ENCODE assay signal across 1 cellular context in the genomic region with DNA sequence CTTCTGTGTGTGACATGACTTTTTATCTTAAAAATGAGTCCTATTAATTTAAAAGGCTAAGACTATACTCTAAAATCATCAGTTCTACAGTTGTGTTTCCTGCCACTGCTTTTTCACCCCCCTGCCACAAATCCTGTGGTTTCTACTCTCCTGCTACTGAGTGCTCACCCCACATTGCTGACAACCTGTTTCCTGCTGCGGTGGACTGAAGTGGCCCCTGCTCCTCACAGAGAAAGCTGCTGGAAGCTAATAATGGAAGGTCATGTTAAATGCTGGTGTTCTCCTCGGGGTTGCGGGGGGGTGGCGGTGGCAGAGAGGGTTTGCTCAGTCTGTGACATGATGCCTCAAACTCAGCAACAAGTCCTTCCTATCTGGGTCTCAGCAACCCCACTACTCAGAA.
TF ChIP-seq lines count a peak whose summit lies in the region.

No MANE protein-coding gene starts in this region.

TF ChIP-seq in GM12878, 131 proteins besides CTCF, POLR2A, EP300 and RAD21 (continued from another document and continues in another):
- TF ChIP-seq, protein P1, sequence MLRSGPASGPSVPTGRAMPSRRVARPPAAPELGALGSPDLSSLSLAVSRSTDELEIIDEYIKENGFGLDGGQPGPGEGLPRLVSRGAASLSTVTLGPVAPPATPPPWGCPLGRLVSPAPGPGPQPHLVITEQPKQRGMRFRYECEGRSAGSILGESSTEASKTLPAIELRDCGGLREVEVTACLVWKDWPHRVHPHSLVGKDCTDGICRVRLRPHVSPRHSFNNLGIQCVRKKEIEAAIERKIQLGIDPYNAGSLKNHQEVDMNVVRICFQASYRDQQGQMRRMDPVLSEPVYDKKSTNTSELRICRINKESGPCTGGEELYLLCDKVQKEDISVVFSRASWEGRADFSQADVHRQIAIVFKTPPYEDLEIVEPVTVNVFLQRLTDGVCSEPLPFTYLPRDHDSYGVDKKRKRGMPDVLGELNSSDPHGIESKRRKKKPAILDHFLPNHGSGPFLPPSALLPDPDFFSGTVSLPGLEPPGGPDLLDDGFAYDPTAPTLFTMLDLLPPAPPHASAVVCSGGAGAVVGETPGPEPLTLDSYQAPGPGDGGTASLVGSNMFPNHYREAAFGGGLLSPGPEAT (IDR thresholded peaks at IDR 0.05; ENCODE audit: low read depth): peak; percentile 38; the same call in 1 of the 2 replicates
- TF ChIP-seq TCF7 (IDR thresholded peaks at IDR 0.05; ENCODE audit: borderline replicate concordance): no peak
- no peak for TF ChIP-seq ZNF207 (IDR thresholded peaks at IDR 0.05; ENCODE audit: borderline replicate concordance)
- TF ChIP-seq, protein P2, sequence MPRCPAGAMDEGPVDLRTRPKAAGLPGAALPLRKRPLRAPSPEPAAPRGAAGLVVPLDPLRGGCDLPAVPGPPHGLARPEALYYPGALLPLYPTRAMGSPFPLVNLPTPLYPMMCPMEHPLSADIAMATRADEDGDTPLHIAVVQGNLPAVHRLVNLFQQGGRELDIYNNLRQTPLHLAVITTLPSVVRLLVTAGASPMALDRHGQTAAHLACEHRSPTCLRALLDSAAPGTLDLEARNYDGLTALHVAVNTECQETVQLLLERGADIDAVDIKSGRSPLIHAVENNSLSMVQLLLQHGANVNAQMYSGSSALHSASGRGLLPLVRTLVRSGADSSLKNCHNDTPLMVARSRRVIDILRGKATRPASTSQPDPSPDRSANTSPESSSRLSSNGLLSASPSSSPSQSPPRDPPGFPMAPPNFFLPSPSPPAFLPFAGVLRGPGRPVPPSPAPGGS (IDR thresholded peaks at IDR 0.05; ENCODE audit: borderline replicate concordance, insufficient read depth, low read depth, low read length, poor library complexity, severe bottlenecking): no peak
- no peak for TF ChIP-seq HDAC2 (IDR thresholded peaks at IDR 0.05)
- no peak for TF ChIP-seq SREBF2 (IDR thresholded peaks at IDR 0.05; ENCODE audit: low read length)
- no peak for TF ChIP-seq ETV6 (conservative IDR thresholded peaks at IDR 0.05 in 1 of 2, IDR thresholded peaks at IDR 0.05 in 1 of 2; ENCODE audit: borderline replicate concordance in 1 of 2, low read depth in 1 of 2)
- no peak for TF ChIP-seq HCFC1 (IDR thresholded peaks at IDR 0.05; ENCODE audit: low read length)
- no peak for TF ChIP-seq SREBF1 (IDR thresholded peaks at IDR 0.05; ENCODE audit: low read length)
- no peak for TF ChIP-seq ZNF24 (IDR thresholded peaks at IDR 0.05)
- TF ChIP-seq MXI1 (IDR thresholded peaks at IDR 0.05; ENCODE audit: low read depth, low read length): no peak
- TF ChIP-seq, protein P3, sequence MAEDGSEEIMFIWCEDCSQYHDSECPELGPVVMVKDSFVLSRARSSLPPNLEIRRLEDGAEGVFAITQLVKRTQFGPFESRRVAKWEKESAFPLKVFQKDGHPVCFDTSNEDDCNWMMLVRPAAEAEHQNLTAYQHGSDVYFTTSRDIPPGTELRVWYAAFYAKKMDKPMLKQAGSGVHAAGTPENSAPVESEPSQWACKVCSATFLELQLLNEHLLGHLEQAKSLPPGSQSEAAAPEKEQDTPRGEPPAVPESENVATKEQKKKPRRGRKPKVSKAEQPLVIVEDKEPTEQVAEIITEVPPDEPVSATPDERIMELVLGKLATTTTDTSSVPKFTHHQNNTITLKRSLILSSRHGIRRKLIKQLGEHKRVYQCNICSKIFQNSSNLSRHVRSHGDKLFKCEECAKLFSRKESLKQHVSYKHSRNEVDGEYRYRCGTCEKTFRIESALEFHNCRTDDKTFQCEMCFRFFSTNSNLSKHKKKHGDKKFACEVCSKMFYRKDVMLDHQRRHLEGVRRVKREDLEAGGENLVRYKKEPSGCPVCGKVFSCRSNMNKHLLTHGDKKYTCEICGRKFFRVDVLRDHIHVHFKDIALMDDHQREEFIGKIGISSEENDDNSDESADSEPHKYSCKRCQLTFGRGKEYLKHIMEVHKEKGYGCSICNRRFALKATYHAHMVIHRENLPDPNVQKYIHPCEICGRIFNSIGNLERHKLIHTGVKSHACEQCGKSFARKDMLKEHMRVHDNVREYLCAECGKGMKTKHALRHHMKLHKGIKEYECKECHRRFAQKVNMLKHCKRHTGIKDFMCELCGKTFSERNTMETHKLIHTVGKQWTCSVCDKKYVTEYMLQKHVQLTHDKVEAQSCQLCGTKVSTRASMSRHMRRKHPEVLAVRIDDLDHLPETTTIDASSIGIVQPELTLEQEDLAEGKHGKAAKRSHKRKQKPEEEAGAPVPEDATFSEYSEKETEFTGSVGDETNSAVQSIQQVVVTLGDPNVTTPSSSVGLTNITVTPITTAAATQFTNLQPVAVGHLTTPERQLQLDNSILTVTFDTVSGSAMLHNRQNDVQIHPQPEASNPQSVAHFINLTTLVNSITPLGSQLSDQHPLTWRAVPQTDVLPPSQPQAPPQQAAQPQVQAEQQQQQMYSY (CRISPR knock-in tag; IDR thresholded peaks at IDR 0.05): no peak
- TF ChIP-seq SMAD5 (IDR thresholded peaks at IDR 0.05; ENCODE audit: low read depth): no peak
- TF ChIP-seq, protein P4, sequence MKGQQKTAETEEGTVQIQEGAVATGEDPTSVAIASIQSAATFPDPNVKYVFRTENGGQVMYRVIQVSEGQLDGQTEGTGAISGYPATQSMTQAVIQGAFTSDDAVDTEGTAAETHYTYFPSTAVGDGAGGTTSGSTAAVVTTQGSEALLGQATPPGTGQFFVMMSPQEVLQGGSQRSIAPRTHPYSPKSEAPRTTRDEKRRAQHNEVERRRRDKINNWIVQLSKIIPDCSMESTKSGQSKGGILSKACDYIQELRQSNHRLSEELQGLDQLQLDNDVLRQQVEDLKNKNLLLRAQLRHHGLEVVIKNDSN (IDR thresholded peaks at IDR 0.05; ENCODE audit: borderline replicate concordance, extremely low read length, insufficient read depth, low read depth, low read length): no peak
- TF ChIP-seq IKZF2 (IDR thresholded peaks at IDR 0.05): peak; percentile 60 to 76; a peak in 3 of 4 replicates
- peak; percentile 95 for TF ChIP-seq RUNX3 (IDR thresholded peaks at IDR 0.05; ENCODE audit: low read length)
- TF ChIP-seq GATAD2B (conservative IDR thresholded peaks at IDR 0.05; ENCODE audit: low read depth): no peak
- TF ChIP-seq KDM1A (IDR thresholded peaks at IDR 0.05; ENCODE audit: borderline replicate concordance): no peak
- TF ChIP-seq PAX5 (IDR thresholded peaks at IDR 0.05; ENCODE audit: borderline replicate concordance, low read depth, low read length): peak; percentile 46; the same call in 1 of the 2 replicates
- TF ChIP-seq, protein P5, sequence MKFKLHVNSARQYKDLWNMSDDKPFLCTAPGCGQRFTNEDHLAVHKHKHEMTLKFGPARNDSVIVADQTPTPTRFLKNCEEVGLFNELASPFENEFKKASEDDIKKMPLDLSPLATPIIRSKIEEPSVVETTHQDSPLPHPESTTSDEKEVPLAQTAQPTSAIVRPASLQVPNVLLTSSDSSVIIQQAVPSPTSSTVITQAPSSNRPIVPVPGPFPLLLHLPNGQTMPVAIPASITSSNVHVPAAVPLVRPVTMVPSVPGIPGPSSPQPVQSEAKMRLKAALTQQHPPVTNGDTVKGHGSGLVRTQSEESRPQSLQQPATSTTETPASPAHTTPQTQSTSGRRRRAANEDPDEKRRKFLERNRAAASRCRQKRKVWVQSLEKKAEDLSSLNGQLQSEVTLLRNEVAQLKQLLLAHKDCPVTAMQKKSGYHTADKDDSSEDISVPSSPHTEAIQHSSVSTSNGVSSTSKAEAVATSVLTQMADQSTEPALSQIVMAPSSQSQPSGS (IDR thresholded peaks at IDR 0.05; ENCODE audit: low read length): peak; percentile 60; the same call in 1 of the 2 replicates
- no peak for TF ChIP-seq EZH2 (IDR thresholded peaks at IDR 0.05; ENCODE audit: borderline replicate concordance, control insufficient read depth, low read depth, low read length)
- no peak for TF ChIP-seq ASH2L (IDR thresholded peaks at IDR 0.05; ENCODE audit: borderline replicate concordance, low read depth)
- TF ChIP-seq SUZ12 (IDR thresholded peaks at IDR 0.05; ENCODE audit: unreplicated experiment): no peak
- TF ChIP-seq NBN (IDR thresholded peaks at IDR 0.05): no peak
- TF ChIP-seq CREB1 (IDR thresholded peaks at IDR 0.05; ENCODE audit: low read depth): no peak
- TF ChIP-seq, protein P6, sequence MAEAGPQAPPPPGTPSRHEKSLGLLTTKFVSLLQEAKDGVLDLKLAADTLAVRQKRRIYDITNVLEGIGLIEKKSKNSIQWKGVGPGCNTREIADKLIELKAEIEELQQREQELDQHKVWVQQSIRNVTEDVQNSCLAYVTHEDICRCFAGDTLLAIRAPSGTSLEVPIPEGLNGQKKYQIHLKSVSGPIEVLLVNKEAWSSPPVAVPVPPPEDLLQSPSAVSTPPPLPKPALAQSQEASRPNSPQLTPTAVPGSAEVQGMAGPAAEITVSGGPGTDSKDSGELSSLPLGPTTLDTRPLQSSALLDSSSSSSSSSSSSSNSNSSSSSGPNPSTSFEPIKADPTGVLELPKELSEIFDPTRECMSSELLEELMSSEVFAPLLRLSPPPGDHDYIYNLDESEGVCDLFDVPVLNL (IDR thresholded peaks at IDR 0.05; ENCODE audit: low read depth, low read length): no peak
- TF ChIP-seq KLF5 (IDR thresholded peaks at IDR 0.05; ENCODE audit: partially characterized antibody): no peak
- no peak for TF ChIP-seq ZBED1 (IDR thresholded peaks at IDR 0.05; ENCODE audit: borderline replicate concordance)
- TF ChIP-seq NR2F1 (conservative IDR thresholded peaks at IDR 0.05): no peak
- TF ChIP-seq, protein P7, sequence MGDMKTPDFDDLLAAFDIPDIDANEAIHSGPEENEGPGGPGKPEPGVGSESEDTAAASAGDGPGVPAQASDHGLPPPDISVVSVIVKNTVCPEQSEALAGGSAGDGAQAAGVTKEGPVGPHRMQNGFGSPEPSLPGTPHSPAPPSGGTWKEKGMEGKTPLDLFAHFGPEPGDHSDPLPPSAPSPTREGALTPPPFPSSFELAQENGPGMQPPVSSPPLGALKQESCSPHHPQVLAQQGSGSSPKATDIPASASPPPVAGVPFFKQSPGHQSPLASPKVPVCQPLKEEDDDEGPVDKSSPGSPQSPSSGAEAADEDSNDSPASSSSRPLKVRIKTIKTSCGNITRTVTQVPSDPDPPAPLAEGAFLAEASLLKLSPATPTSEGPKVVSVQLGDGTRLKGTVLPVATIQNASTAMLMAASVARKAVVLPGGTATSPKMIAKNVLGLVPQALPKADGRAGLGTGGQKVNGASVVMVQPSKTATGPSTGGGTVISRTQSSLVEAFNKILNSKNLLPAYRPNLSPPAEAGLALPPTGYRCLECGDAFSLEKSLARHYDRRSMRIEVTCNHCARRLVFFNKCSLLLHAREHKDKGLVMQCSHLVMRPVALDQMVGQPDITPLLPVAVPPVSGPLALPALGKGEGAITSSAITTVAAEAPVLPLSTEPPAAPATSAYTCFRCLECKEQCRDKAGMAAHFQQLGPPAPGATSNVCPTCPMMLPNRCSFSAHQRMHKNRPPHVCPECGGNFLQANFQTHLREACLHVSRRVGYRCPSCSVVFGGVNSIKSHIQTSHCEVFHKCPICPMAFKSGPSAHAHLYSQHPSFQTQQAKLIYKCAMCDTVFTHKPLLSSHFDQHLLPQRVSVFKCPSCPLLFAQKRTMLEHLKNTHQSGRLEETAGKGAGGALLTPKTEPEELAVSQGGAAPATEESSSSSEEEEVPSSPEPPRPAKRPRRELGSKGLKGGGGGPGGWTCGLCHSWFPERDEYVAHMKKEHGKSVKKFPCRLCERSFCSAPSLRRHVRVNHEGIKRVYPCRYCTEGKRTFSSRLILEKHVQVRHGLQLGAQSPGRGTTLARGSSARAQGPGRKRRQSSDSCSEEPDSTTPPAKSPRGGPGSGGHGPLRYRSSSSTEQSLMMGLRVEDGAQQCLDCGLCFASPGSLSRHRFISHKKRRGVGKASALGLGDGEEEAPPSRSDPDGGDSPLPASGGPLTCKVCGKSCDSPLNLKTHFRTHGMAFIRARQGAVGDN (IDR thresholded peaks at IDR 0.05): no peak
- peak; percentile 76 for TF ChIP-seq NFIC (IDR thresholded peaks at IDR 0.05; ENCODE audit: low read depth, low read length)
- TF ChIP-seq, protein P8, sequence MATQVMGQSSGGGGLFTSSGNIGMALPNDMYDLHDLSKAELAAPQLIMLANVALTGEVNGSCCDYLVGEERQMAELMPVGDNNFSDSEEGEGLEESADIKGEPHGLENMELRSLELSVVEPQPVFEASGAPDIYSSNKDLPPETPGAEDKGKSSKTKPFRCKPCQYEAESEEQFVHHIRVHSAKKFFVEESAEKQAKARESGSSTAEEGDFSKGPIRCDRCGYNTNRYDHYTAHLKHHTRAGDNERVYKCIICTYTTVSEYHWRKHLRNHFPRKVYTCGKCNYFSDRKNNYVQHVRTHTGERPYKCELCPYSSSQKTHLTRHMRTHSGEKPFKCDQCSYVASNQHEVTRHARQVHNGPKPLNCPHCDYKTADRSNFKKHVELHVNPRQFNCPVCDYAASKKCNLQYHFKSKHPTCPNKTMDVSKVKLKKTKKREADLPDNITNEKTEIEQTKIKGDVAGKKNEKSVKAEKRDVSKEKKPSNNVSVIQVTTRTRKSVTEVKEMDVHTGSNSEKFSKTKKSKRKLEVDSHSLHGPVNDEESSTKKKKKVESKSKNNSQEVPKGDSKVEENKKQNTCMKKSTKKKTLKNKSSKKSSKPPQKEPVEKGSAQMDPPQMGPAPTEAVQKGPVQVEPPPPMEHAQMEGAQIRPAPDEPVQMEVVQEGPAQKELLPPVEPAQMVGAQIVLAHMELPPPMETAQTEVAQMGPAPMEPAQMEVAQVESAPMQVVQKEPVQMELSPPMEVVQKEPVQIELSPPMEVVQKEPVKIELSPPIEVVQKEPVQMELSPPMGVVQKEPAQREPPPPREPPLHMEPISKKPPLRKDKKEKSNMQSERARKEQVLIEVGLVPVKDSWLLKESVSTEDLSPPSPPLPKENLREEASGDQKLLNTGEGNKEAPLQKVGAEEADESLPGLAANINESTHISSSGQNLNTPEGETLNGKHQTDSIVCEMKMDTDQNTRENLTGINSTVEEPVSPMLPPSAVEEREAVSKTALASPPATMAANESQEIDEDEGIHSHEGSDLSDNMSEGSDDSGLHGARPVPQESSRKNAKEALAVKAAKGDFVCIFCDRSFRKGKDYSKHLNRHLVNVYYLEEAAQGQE (IDR thresholded peaks at IDR 0.05; ENCODE audit: low read depth, low read length): no peak
- no peak for TF ChIP-seq NFXL1 (IDR thresholded peaks at IDR 0.05; ENCODE audit: borderline replicate concordance)
- TF ChIP-seq, protein P9, sequence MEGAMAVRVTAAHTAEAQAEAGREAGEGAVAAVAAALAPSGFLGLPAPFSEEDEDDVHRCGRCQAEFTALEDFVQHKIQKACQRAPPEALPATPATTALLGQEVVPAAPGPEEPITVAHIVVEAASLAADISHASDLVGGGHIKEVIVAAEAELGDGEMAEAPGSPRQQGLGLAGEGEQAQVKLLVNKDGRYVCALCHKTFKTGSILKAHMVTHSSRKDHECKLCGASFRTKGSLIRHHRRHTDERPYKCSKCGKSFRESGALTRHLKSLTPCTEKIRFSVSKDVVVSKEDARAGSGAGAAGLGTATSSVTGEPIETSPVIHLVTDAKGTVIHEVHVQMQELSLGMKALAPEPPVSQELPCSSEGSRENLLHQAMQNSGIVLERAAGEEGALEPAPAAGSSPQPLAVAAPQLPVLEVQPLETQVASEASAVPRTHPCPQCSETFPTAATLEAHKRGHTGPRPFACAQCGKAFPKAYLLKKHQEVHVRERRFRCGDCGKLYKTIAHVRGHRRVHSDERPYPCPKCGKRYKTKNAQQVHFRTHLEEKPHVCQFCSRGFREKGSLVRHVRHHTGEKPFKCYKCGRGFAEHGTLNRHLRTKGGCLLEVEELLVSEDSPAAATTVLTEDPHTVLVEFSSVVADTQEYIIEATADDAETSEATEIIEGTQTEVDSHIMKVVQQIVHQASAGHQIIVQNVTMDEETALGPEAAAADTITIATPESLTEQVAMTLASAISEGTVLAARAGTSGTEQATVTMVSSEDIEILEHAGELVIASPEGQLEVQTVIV (IDR thresholded peaks at IDR 0.05; ENCODE audit: borderline replicate concordance, partially characterized antibody): no peak
- TF ChIP-seq MEF2A (IDR thresholded peaks at IDR 0.05; ENCODE audit: insufficient read depth, low read depth, low read length): 0 out of 2 replicates have a peak, but pooled peaks have one; percentile 26
- TF ChIP-seq RELA (IDR thresholded peaks at IDR 0.05; ENCODE audit: borderline replicate concordance, partially characterized antibody): no peak
- no peak for TF ChIP-seq RCOR1 (conservative IDR thresholded peaks at IDR 0.05; ENCODE audit: low read depth, low read length)
- TF ChIP-seq POLR2AphosphoS2 (IDR thresholded peaks at IDR 0.05; ENCODE audit: low read depth, low read length): no peak
